ENCODE assay signal across 7 cellular contexts in genomic region chr22:38373783-38374432, GRCh38. TPM values are rescaled to one million over a fixed set of nuclear protein-coding genes. Genes with fewer than 3 reads are reported as not detected.
DNase-seq lines count a peak whose midpoint lies in the region; ATAC-seq and TF ChIP-seq lines count a peak whose summit lies in the region.
"Not testable (repeated sequence)": the region's sequence is repeated elsewhere in the genome, so short reads cannot be mapped to it uniquely, and the experiment has no call there.

No MANE protein-coding gene starts in this region.

- H3K4me2 ChIP-seq in SU-DHL-6 (ENCODE audit: low read depth, low read length, poor library complexity, severe bottlenecking) = peak overlapping the region; percentile 44

- not testable (repeated sequence) for TF ChIP-seq CTCF in GM12865 (IDR thresholded peaks at IDR 0.05; ENCODE audit: insufficient read depth, low read depth, low read length, missing control alignments); SU-DHL-6 (IDR thresholded peaks at IDR 0.05; ENCODE audit: insufficient read depth, low read length, poor library complexity, severe bottlenecking); body of pancreas (IDR thresholded peaks at IDR 0.05)

- H3K9ac ChIP-seq in SU-DHL-6 (ENCODE audit: low read length) = 0 out of 2 replicates have a peak overlapping the region, but pooled peaks have one; percentile 37

- POLR2A ChIA-PET in activated CD8-positive, alpha-beta T cell treated with anti-CD3 and anti-CD28 coated beads, Interleukin-2, amount 10 ng/mL, durations not matched to agents 7 days and 5 days (lab: Charles Lee) = not testable (repeated sequence)

- H3K27me3 Mint-ChIP-seq in activated CD8-positive, alpha-beta T cell treated with anti-CD3 and anti-CD28 coated beads, Interleukin-2, amount 10 ng/mL, durations not matched to agents 7 days and 5 days (ENCODE audit: low read depth); immature natural killer cell (ENCODE audit: low read depth in 3 of 3): not testable (repeated sequence)

- not testable (repeated sequence) for H3K9me3 ChIP-seq in SU-DHL-6 (ENCODE audit: insufficient read depth, low read length); body of pancreas

- intact Hi-C loops in body of pancreas (cut with DNase I) = not testable (repeated sequence)

- CTCF ChIA-PET in activated CD8-positive, alpha-beta T cell treated with anti-CD3 and anti-CD28 coated beads, Interleukin-2, amount 10 ng/mL, durations not matched to agents 7 days and 5 days (lab: Charles Lee) = not testable (repeated sequence)

- not testable (repeated sequence) for H4K20me1 ChIP-seq in SU-DHL-6 (ENCODE audit: low read depth, low read length)

- H3K79me2 ChIP-seq in SU-DHL-6 (ENCODE audit: insufficient read depth, low read length) = not testable (repeated sequence)

- H3K27ac ChIP-seq in SU-DHL-6 (ENCODE audit: low read depth, low read length) (peak overlapping the region; percentile 82), body of pancreas (peak overlapping the region in 1 of 4 donors; percentile 21)

- peak overlapping the region; percentile 3 for H3K4me3 Mint-ChIP-seq in activated CD8-positive, alpha-beta T cell treated with anti-CD3 and anti-CD28 coated beads, Interleukin-2, amount 10 ng/mL, durations not matched to agents 7 days and 5 days
- H3K4me3 Mint-ChIP-seq in immature natural killer cell = peak overlapping the region; percentile 61 to 77 (median 70)

- H2AFZ ChIP-seq in SU-DHL-6 (ENCODE audit: low read depth, low read length, severe bottlenecking) = not testable (repeated sequence)

- H3K4me1 Mint-ChIP-seq in activated CD8-positive, alpha-beta T cell treated with anti-CD3 and anti-CD28 coated beads, Interleukin-2, amount 10 ng/mL, durations not matched to agents 7 days and 5 days (ENCODE audit: low read depth) = peaks cover 27% of the 10 kb centered on the region
- peaks cover 37 to 44% of the 10 kb centered on the region in 2 donors for H3K4me1 Mint-ChIP-seq in immature natural killer cell

- not testable (repeated sequence) for TF ChIP-seq POLR2A in body of pancreas (IDR thresholded peaks at IDR 0.05)

- H3K9me2 ChIP-seq in SU-DHL-6 (replicated peaks; ENCODE audit: insufficient read depth, low read length) = not testable (repeated sequence)

- peak overlapping the region; percentile 74 for H3K27ac Mint-ChIP-seq in activated CD8-positive, alpha-beta T cell treated with anti-CD3 and anti-CD28 coated beads, Interleukin-2, amount 10 ng/mL, durations not matched to agents 7 days and 5 days
- H3K27ac Mint-ChIP-seq in immature natural killer cell = peak overlapping the region; percentile 86 to 96 (median 92)

- H3K4me3 ChIP-seq in GM12865 (ENCODE audit: low read depth, low read length); SU-DHL-6 (ENCODE audit: insufficient read depth, low read length, poor library complexity, severe bottlenecking); body of pancreas; skeletal muscle cell (ENCODE audit: low read depth, low read length): not testable (repeated sequence)

- H3K27me3 ChIP-seq in SU-DHL-6 (ENCODE audit: low read length); body of pancreas: not testable (repeated sequence)

- peaks cover 19% of the 10 kb centered on the region for H3K9me3 Mint-ChIP-seq in activated CD8-positive, alpha-beta T cell treated with anti-CD3 and anti-CD28 coated beads, Interleukin-2, amount 10 ng/mL, durations not matched to agents 7 days and 5 days (ENCODE audit: insufficient read depth)
- not testable (repeated sequence) for H3K9me3 Mint-ChIP-seq in immature natural killer cell

- peak; percentile 33 for ATAC-seq in activated CD8-positive, alpha-beta T cell treated with anti-CD3 and anti-CD28 coated beads, Interleukin-2, amount 10 ng/mL, durations not matched to agents 7 days and 5 days
- ATAC-seq in body of pancreas = not testable (repeated sequence)

- peak; percentile 88 for DNase-seq in GM12865 (ENCODE audit: low read depth)
- peak; percentile 98 for DNase-seq in LHCN-M2 (ENCODE audit: low read depth)
- DNase-seq in activated CD8-positive, alpha-beta T cell treated with anti-CD3 and anti-CD28 coated beads, Interleukin-2, amount 10 ng/mL, durations not matched to agents 7 days and 5 days = peak; percentile 41
- DNase-seq in body of pancreas = peak in 3 of 4 donors; percentile 22 to 71 (median 53)
- peak; percentile 60 to 70 (median 61) for DNase-seq in immature natural killer cell
- peak; percentile 43 for DNase-seq in skeletal muscle cell (ENCODE audit: low read depth)

- H3K36me3 Mint-ChIP-seq in activated CD8-positive, alpha-beta T cell treated with anti-CD3 and anti-CD28 coated beads, Interleukin-2, amount 10 ng/mL, durations not matched to agents 7 days and 5 days (ENCODE audit: low read depth) = peaks cover 13% of the 10 kb centered on the region
- H3K36me3 Mint-ChIP-seq in immature natural killer cell = peaks cover 4 to 12% (median 11%) of the 10 kb centered on the region in 3 donors

- H3K36me3 ChIP-seq in SU-DHL-6 (ENCODE audit: low read length); body of pancreas (replicated peaks in 1 of 2; ENCODE audit: insufficient read depth in 1 of 2, low read depth in 2 of 2): not testable (repeated sequence)

- not testable (repeated sequence) for H3K4me1 ChIP-seq in body of pancreas

- H3F3A ChIP-seq in SU-DHL-6 (ENCODE audit: insufficient read depth) = not testable (repeated sequence)

- WGBS in body of pancreas, 2 donors = 80 to 100% methylated on average over 2 to 3 of the region's 5 CpGs

RNA-seq across cellular contexts. Expression of gene CSNK1E, which starts 56.7 kb away (rescaled TPM):
- total RNA-seq in LHCN-M2 (2014; rRNA removed) (121 and 134 TPM in 2 replicates), body of pancreas (100 to 1,000 TPM in 1 of 2 donors, 10 to 100 TPM in 1; 63.3 to 172 TPM)
- polyA plus RNA-seq in LHCN-M2 (2012) = 120 TPM
- 10 to 100 TPM; 74.7 to 82.9 TPM for total RNA-seq in activated CD8-positive, alpha-beta T cell treated with anti-CD3 and anti-CD28 coated beads, Interleukin-2, amount 10 ng/mL, durations not matched to agents 7 days and 5 days
- polyA plus RNA-seq in immature natural killer cell = 10 to 100 TPM in 1 of 3 donors, 1 to 10 TPM in 2; 7.5 to 12.1 (median 8.6) TPM

Comparison
In these comparisons a context has a peak if more than half of its experiments do, and no peak if none do; other contexts are left out.
1. DNase-seq: peak in every context shown above with its lines; median percentile 98 in LHCN-M2; 88 in GM12865; 61 in immature natural killer cell; 53 in body of pancreas; 43 in skeletal muscle cell; 41 in activated CD8-positive, alpha-beta T cell treated with anti-CD3 and anti-CD28 coated beads, Interleukin-2, amount 10 ng/mL, durations not matched to agents 7 days and 5 days.